ENCODE assay signal across 11 cellular contexts in genomic region chr11:44860967-44861828, GRCh38.
DNase-seq lines count a peak whose midpoint lies in the region; ATAC-seq and TF ChIP-seq lines count a peak whose summit lies in the region.
"Had no signal": no experiment of that assay in that cellular context is flagged by ENCODE, and none has a peak within 500 bp of the region (broad histone marks: within the 10 kb centered on the region; RNA-seq: fewer than 3 reads in every experiment).

No MANE protein-coding gene starts in this region.

- TF ChIP-seq CTCF in HFFc6 (IDR thresholded peaks at IDR 0.05) (no peak), stomach (IDR thresholded peaks at IDR 0.05) (no peak)

- intact Hi-C loops in stomach (cut with DNase I; ENCODE audit: low total_unique reads) = no loop called here
- intact Hi-C loops in head of caudate nucleus (cut with DNase I) = no loop called here

- no peaks in the 10 kb centered on the region for H3K36me3 ChIP-seq in stomach
- H3K36me3 ChIP-seq: breast epithelium had no signal

- no peak for DNase-seq in HFFc6
- peak; percentile 28 for DNase-seq in left kidney (ENCODE audit: low read depth, low spot score)
- DNase-seq in stomach = no peak
- DNase-seq in DMS114 treated with DMSO at 0.1 percent for 48 hours (lab: John Stamatoyannopoulos, UW; ENCODE audit: unreplicated experiment) = no peak
- no peak for DNase-seq in head of caudate nucleus
- DNase-seq: NCI-H2227 treated with DMSO at 0.1 percent for 48 hours, Right ventricle myocardium superior had no signal

- no peak overlapping the region for H3K4me3 ChIP-seq in stomach

- no peak overlapping the region for H3K4me3 Mint-ChIP-seq in HFFc6
- peak overlapping the region; percentile 59 for H3K4me3 Mint-ChIP-seq in activated T-helper 17 cell treated with anti-CD3 and anti-CD28 coated beads, Interleukin-2, amount 50 U/mL, for 72 hours
- H3K4me3 Mint-ChIP-seq: activated T-cell treated with anti-CD3 and anti-CD28 coated beads, Interleukin-2, amount 50 U/mL, for 24 hours had no signal

- H3K4me1 ChIP-seq in stomach = peaks cover 8 to 46% (median 23%) of the 10 kb centered on the region in 4 donors

- H3K27ac Mint-ChIP-seq in HFFc6 = peak overlapping the region; percentile 67; the same call in 1 of the 2 replicates
- no peak overlapping the region for H3K27ac Mint-ChIP-seq in activated T-helper 17 cell treated with anti-CD3 and anti-CD28 coated beads, Interleukin-2, amount 50 U/mL, for 72 hours

- peak overlapping the region in 4 of 5 donors; percentile 58 to 90 (median 86) for H3K27ac ChIP-seq in stomach
- H3K27ac ChIP-seq: breast epithelium had no signal

- 0 out of 2 replicates have a peak, but pooled peaks cover 5% of the 10 kb centered on the region for H3K36me3 Mint-ChIP-seq in HFFc6 (ENCODE audit: low read depth)
- peaks cover 31% of the 10 kb centered on the region for H3K36me3 Mint-ChIP-seq in activated T-helper 17 cell treated with anti-CD3 and anti-CD28 coated beads, Interleukin-2, amount 50 U/mL, for 72 hours (ENCODE audit: low read depth)

- TF ChIP-seq EP300 in stomach (IDR thresholded peaks at IDR 0.05) = no peak

- H3K27me3 ChIP-seq in stomach = peaks cover 0 to 12% (median 0%) of the 10 kb centered on the region in 3 donors
- H3K27me3 ChIP-seq: breast epithelium had no signal

- no peaks in the 10 kb centered on the region for H3K9me3 ChIP-seq in stomach
- H3K9me3 ChIP-seq: breast epithelium had no signal

- ATAC-seq in activated T-helper 17 cell treated with anti-CD3 and anti-CD28 coated beads, Interleukin-2, amount 50 U/mL, for 72 hours (replicated peaks) = no peak
- ATAC-seq in HG02610 (IDR thresholded peaks at IDR 0.05; ENCODE audit: unreplicated experiment) = no peak

- no peak for TF ChIP-seq POLR2A in stomach (IDR thresholded peaks at IDR 0.05)

- WGBS in stomach, 5 donors = 82 to 93% (median 91%) methylated on average over 15 to 21 of the region's 21 CpGs

- no peaks in the 10 kb centered on the region for H3K9me3 Mint-ChIP-seq in HFFc6
- no peaks in the 10 kb centered on the region for H3K9me3 Mint-ChIP-seq in activated T-helper 17 cell treated with anti-CD3 and anti-CD28 coated beads, Interleukin-2, amount 50 U/mL, for 72 hours
- H3K9me3 Mint-ChIP-seq: activated T-cell treated with anti-CD3 and anti-CD28 coated beads, Interleukin-2, amount 50 U/mL, for 24 hours had no signal

- peaks cover 37% of the 10 kb centered on the region for H3K27me3 Mint-ChIP-seq in HFFc6 (ENCODE audit: insufficient read depth)
- H3K27me3 Mint-ChIP-seq in activated T-helper 17 cell treated with anti-CD3 and anti-CD28 coated beads, Interleukin-2, amount 50 U/mL, for 72 hours = peaks cover 3% of the 10 kb centered on the region

- H3K4me1 Mint-ChIP-seq in HFFc6 (ENCODE audit: low read depth) = peaks cover 42% of the 10 kb centered on the region
- peaks cover 42% of the 10 kb centered on the region for H3K4me1 Mint-ChIP-seq in activated T-helper 17 cell treated with anti-CD3 and anti-CD28 coated beads, Interleukin-2, amount 50 U/mL, for 72 hours
